In the genomic region with DNA sequence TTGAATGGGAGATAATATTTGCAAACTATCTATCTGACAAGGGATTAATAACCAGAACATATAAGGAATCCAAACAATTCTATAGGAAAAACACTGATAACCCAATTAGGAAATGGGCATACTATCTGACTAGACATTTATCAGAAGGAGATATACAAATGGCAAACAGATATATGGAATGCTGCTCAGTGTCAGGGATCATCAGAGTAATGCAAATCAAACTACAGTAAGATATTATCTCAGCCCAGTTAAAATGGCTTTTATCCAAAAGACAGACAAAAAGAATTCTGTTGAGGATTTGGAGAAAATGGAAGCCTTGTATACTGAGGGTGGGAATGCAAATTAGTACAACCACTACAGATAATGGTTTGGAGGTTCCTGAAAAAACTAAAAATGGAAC, we compare ENCODE assay signal across 19 cellular contexts.
DNase-seq lines count a peak whose midpoint lies in the region; ATAC-seq and TF ChIP-seq lines count a peak whose summit lies in the region.
"Had no signal": no experiment of that assay in that cellular context is flagged by ENCODE, and none has a peak within 500 bp of the region (broad histone marks: within the 10 kb centered on the region; RNA-seq: fewer than 3 reads in every experiment).

No MANE protein-coding gene starts in this region.

- H3K9ac ChIP-seq in smooth muscle cell (ENCODE audit: low read depth) = no peak overlapping the region
- H3K9ac ChIP-seq: BLaER1 had no signal

- no peaks in the 10 kb centered on the region for H3K9me3 ChIP-seq in smooth muscle cell (replicated peaks; ENCODE audit: low read depth)
- H3K9me3 ChIP-seq: BLaER1 had no signal

- H3K4me3 Mint-ChIP-seq in stimulated activated naive CD8-positive, alpha-beta T cell treated with anti-CD3 and anti-CD28 coated beads, Interleukin-15, Interleukin-2, amounts not matched to agents 100 ng/mL and 50 ng/mL, for 24 hours = no peak overlapping the region
- H3K4me3 Mint-ChIP-seq: B cell; CD4-positive, CD25-positive, alpha-beta regulatory T cell; CD8-positive, alpha-beta T cell; GM23338; H9 had no signal

- H3K4me3 ChIP-seq in smooth muscle cell = no peak overlapping the region
- H3K4me3 ChIP-seq: BLaER1, GM23338 had no signal

- H3K27me3 ChIP-seq in smooth muscle cell (ENCODE audit: low read depth) = no peaks in the 10 kb centered on the region
- H3K27me3 ChIP-seq: BLaER1 had no signal

- DNase-seq in stimulated activated naive CD8-positive, alpha-beta T cell treated with anti-CD3 and anti-CD28 coated beads, Interleukin-15, Interleukin-2, amounts not matched to agents 100 U/mL and 50 U/mL, for 24 hours = no peak
- DNase-seq in NCI-H526 treated with DMSO at 0.1 percent for 48 hours (lab: John Stamatoyannopoulos, UW) (peak; percentile 3), SK-N-DZ (ENCODE audit: low spot score) (peak; percentile 26), foreskin melanocyte (peak; percentile 68), smooth muscle cell (lab: John Stamatoyannopoulos, UW; ENCODE audit: unreplicated experiment) (no peak), activated gamma-delta T cell treated with Interleukin-2 at 50 U/mL for 16 hours (no peak)
- DNase-seq: CD4-positive, CD25-positive, alpha-beta regulatory T cell; CD8-positive, alpha-beta T cell; DMS53; DMS79 treated with DMSO at 0.1 percent for 48 hours; H9 had no signal

- ATAC-seq in stimulated activated naive CD8-positive, alpha-beta T cell treated with anti-CD3 and anti-CD28 coated beads, Interleukin-15, Interleukin-2, amounts not matched to agents 100 U/mL and 50 U/mL, for 24 hours = no peak
- no peak for ATAC-seq in GM19463 (IDR thresholded peaks at IDR 0.05; ENCODE audit: unreplicated experiment)
- ATAC-seq: CD8-positive, alpha-beta T cell; GM23338; HCT116 had no signal

- no peak overlapping the region for H2AFZ ChIP-seq in smooth muscle cell (ENCODE audit: low read depth)
- H2AFZ ChIP-seq: GM23338 had no signal

- peak overlapping the region; percentile 1 for H3K27ac Mint-ChIP-seq in stimulated activated naive CD8-positive, alpha-beta T cell treated with anti-CD3 and anti-CD28 coated beads, Interleukin-15, Interleukin-2, amounts not matched to agents 100 ng/mL and 50 ng/mL, for 24 hours
- H3K27ac Mint-ChIP-seq: B cell; CD4-positive, CD25-positive, alpha-beta regulatory T cell; CD8-positive, alpha-beta T cell; GM23338; H9 had no signal

- no peaks in the 10 kb centered on the region for H3K4me1 Mint-ChIP-seq in stimulated activated naive CD8-positive, alpha-beta T cell treated with anti-CD3 and anti-CD28 coated beads, Interleukin-15, Interleukin-2, amounts not matched to agents 100 ng/mL and 50 ng/mL, for 24 hours (ENCODE audit: low read depth)
- H3K4me1 Mint-ChIP-seq: B cell; CD4-positive, CD25-positive, alpha-beta regulatory T cell; GM23338 had no signal

- H4K20me1 ChIP-seq in smooth muscle cell (ENCODE audit: low read depth) = no peaks in the 10 kb centered on the region
- H4K20me1 ChIP-seq: BLaER1 had no signal

- no peaks in the 10 kb centered on the region for H3K36me3 Mint-ChIP-seq in stimulated activated naive CD8-positive, alpha-beta T cell treated with anti-CD3 and anti-CD28 coated beads, Interleukin-15, Interleukin-2, amounts not matched to agents 100 ng/mL and 50 ng/mL, for 24 hours (ENCODE audit: low read depth)
- H3K36me3 Mint-ChIP-seq: CD4-positive, CD25-positive, alpha-beta regulatory T cell; CD8-positive, alpha-beta T cell had no signal

- H3K27ac ChIP-seq in smooth muscle cell (ENCODE audit: low read depth) = no peak overlapping the region
- H3K27ac ChIP-seq: 22Rv1, BLaER1, C4-2B had no signal

- H3F3A ChIP-seq in smooth muscle cell (ENCODE audit: low read depth) = no peaks in the 10 kb centered on the region

- H3K79me2 ChIP-seq in smooth muscle cell (ENCODE audit: low read depth) = no peaks in the 10 kb centered on the region

- no peak for TF ChIP-seq CTCF in smooth muscle cell (IDR thresholded peaks at IDR 0.05; ENCODE audit: borderline replicate concordance, insufficient read depth, poor library complexity, severe bottlenecking)

- no peaks in the 10 kb centered on the region for H3K4me1 ChIP-seq in smooth muscle cell (ENCODE audit: low read depth)
- H3K4me1 ChIP-seq: BLaER1 had no signal

- no peaks in the 10 kb centered on the region for H3K27me3 Mint-ChIP-seq in stimulated activated naive CD8-positive, alpha-beta T cell treated with anti-CD3 and anti-CD28 coated beads, Interleukin-15, Interleukin-2, amounts not matched to agents 100 ng/mL and 50 ng/mL, for 24 hours
- H3K27me3 Mint-ChIP-seq: B cell; CD4-positive, CD25-positive, alpha-beta regulatory T cell had no signal

- H3K4me2 ChIP-seq in smooth muscle cell = no peak overlapping the region
- H3K4me2 ChIP-seq: BLaER1, GM23338 had no signal

- H3K9me3 Mint-ChIP-seq in stimulated activated naive CD8-positive, alpha-beta T cell treated with anti-CD3 and anti-CD28 coated beads, Interleukin-15, Interleukin-2, amounts not matched to agents 100 ng/mL and 50 ng/mL, for 24 hours = peaks cover 13% of the 10 kb centered on the region
- H3K9me3 Mint-ChIP-seq: CD8-positive, alpha-beta T cell; GM23338; H9 had no signal

- H3K36me3 ChIP-seq in smooth muscle cell (ENCODE audit: low read depth) = no peaks in the 10 kb centered on the region
- H3K36me3 ChIP-seq: BLaER1 had no signal

Comparison
In these comparisons a context has a peak if more than half of its experiments do, and no peak if none do; other contexts are left out.
1. DNase-seq: peak in NCI-H526 treated with DMSO at 0.1 percent for 48 hours (single experiment), SK-N-DZ (single experiment) and foreskin melanocyte (single experiment); none in stimulated activated naive CD8-positive, alpha-beta T cell treated with anti-CD3 and anti-CD28 coated beads, Interleukin-15, Interleukin-2, amounts not matched to agents 100 U/mL and 50 U/mL, for 24 hours (single experiment), smooth muscle cell (single experiment) and activated gamma-delta T cell treated with Interleukin-2 at 50 U/mL for 16 hours (single experiment).